In the genomic region with DNA sequence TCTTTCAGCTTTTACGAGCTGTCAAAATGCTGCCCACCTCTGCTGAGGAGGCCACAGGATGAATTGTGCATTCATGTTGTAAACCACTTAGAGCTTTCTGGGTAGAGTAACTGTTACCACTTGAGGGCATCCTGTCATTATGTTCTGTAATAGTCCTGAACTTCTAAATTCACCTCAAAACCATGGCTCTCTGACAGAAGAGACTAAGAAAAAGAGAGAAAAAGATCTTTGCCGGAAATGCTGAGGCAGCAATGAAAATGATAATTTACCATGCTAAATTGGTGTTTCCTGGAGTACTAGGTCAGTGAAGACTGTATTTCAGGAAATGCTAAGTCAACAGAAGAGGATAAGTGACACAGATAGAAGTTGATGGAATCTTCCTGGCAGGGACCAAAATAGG, we compare ENCODE assay signal across 12 cellular contexts.
DNase-seq lines count a peak whose midpoint lies in the region; ATAC-seq and TF ChIP-seq lines count a peak whose summit lies in the region.
"Had no signal": no experiment of that assay in that cellular context is flagged by ENCODE, and none has a peak within 500 bp of the region (broad histone marks: within the 10 kb centered on the region; RNA-seq: fewer than 3 reads in every experiment).

No MANE protein-coding gene starts in this region.

- TF ChIP-seq CTCF in LNCaP clone FGC (IDR thresholded peaks at IDR 0.05; ENCODE audit: control insufficient read depth, extremely low read depth, insufficient read depth) (peak; percentile 16; the same call in 1 of the 2 replicates), brain (conservative IDR thresholded peaks at IDR 0.05) (peak; percentile 39 to 45)

- peak; percentile 36 for DNase-seq in COR-L47 (lab: John Stamatoyannopoulos, UW)
- no peak for DNase-seq in LNCaP clone FGC (ENCODE audit: low read depth)
- DNase-seq in left kidney (ENCODE audit: low read depth, low spot score), result peak; percentile 66
- DNase-seq in stimulated activated effector memory CD8-positive, alpha-beta T cell treated with anti-CD3 and anti-CD28 coated beads, Interleukin-12 subunit alpha, Interleukin-12 subunit beta, amount 100 ng/mL, for 72 hours (ENCODE audit: low spot score in 2 of 2), result no peak
- DNase-seq in hippocampal formation (lab: John Stamatoyannopoulos, UW), result no peak
- no peak for DNase-seq in H7
- no peak for DNase-seq in KBM-7
- DNase-seq: NK-92 treated with Interleukin-12 subunit alpha and Interleukin-12 subunit beta, amount 100 ng/mL, for 24 hours; posterior cingulate gyrus had no signal

- H3K36me3 Mint-ChIP-seq in brain, result no peaks in the 10 kb centered on the region
- no peaks in the 10 kb centered on the region for H3K36me3 Mint-ChIP-seq in stimulated activated effector memory CD8-positive, alpha-beta T cell treated with anti-CD3 and anti-CD28 coated beads, Interleukin-12 subunit alpha, Interleukin-12 subunit beta, amount 100 ng/mL, for 72 hours

- H3K36me3 ChIP-seq in H7 (replicated peaks; ENCODE audit: control insufficient read depth, insufficient read depth, low read length), result no peaks in the 10 kb centered on the region

- in situ Hi-C loops in KBM-7 (cut with MboI; ENCODE audit: low pct_unique_long_range_greater_than_20kb, low sequenced_read_pairs), result no loop called here

- H3K4me3 ChIP-seq in LNCaP clone FGC (ENCODE audit: low read depth, low read length) (no peak overlapping the region), H7 (ENCODE audit: insufficient read depth, low read depth, low read length) (no peak overlapping the region)

- H3K9me3 Mint-ChIP-seq in brain, result peaks cover 0 to 2% (median 0%) of the 10 kb centered on the region in 5 experiments
- H3K9me3 Mint-ChIP-seq in stimulated activated effector memory CD8-positive, alpha-beta T cell treated with anti-CD3 and anti-CD28 coated beads, Interleukin-12 subunit alpha, Interleukin-12 subunit beta, amount 100 ng/mL, for 72 hours, result peaks cover 28% of the 10 kb centered on the region

- H3K27me3 ChIP-seq in H7 (ENCODE audit: control insufficient read depth, insufficient read depth, low read length), result no peaks in the 10 kb centered on the region

- no peak for ATAC-seq in stimulated activated effector memory CD8-positive, alpha-beta T cell treated with anti-CD3 and anti-CD28 coated beads, Interleukin-12 subunit alpha, Interleukin-12 subunit beta, amount 100 ng/mL, for 72 hours
- ATAC-seq: activated CD4-positive, CD25-positive, alpha-beta regulatory T cell treated with anti-CD3 and anti-CD28 coated beads, Interleukin-2, amount 50 U/mL, for 24 hours; activated naive CD4-positive, alpha-beta T cell treated with anti-CD3 and anti-CD28 coated beads, Interleukin-2, amount 50 U/mL, for 72 hours had no signal

- H3K4me3 Mint-ChIP-seq in brain, result no peak overlapping the region
- H3K4me3 Mint-ChIP-seq in stimulated activated effector memory CD8-positive, alpha-beta T cell treated with anti-CD3 and anti-CD28 coated beads, Interleukin-12 subunit alpha, Interleukin-12 subunit beta, amount 100 ng/mL, for 72 hours, result no peak overlapping the region

- peaks cover 5% of the 10 kb centered on the region for H3K4me1 Mint-ChIP-seq in brain
- H3K4me1 Mint-ChIP-seq in stimulated activated effector memory CD8-positive, alpha-beta T cell treated with anti-CD3 and anti-CD28 coated beads, Interleukin-12 subunit alpha, Interleukin-12 subunit beta, amount 100 ng/mL, for 72 hours, result no peaks in the 10 kb centered on the region

- H3K27ac Mint-ChIP-seq in brain, result peak overlapping the region in 1 of 5 experiments; percentile 4
- no peak overlapping the region for H3K27ac Mint-ChIP-seq in stimulated activated effector memory CD8-positive, alpha-beta T cell treated with anti-CD3 and anti-CD28 coated beads, Interleukin-12 subunit alpha, Interleukin-12 subunit beta, amount 100 ng/mL, for 72 hours
- H3K27ac Mint-ChIP-seq: activated naive CD4-positive, alpha-beta T cell treated with anti-CD3 and anti-CD28 coated beads, Interleukin-2, amount 50 U/mL, for 72 hours had no signal

- peaks cover 2% of the 10 kb centered on the region for H3K27me3 Mint-ChIP-seq in brain

Comparison
In these comparisons a context has a peak if more than half of its experiments do, and no peak if none do; other contexts are left out.
1. DNase-seq: peak in COR-L47 (single experiment) and left kidney (single experiment); none in LNCaP clone FGC (single experiment), stimulated activated effector memory CD8-positive, alpha-beta T cell treated with anti-CD3 and anti-CD28 coated beads, Interleukin-12 subunit alpha, Interleukin-12 subunit beta, amount 100 ng/mL, for 72 hours (0 of 2), hippocampal formation (0 of 2), H7 (single experiment) and KBM-7 (single experiment).